Comparison of ENCODE assay signal across 29 cellular contexts in the genomic region with DNA sequence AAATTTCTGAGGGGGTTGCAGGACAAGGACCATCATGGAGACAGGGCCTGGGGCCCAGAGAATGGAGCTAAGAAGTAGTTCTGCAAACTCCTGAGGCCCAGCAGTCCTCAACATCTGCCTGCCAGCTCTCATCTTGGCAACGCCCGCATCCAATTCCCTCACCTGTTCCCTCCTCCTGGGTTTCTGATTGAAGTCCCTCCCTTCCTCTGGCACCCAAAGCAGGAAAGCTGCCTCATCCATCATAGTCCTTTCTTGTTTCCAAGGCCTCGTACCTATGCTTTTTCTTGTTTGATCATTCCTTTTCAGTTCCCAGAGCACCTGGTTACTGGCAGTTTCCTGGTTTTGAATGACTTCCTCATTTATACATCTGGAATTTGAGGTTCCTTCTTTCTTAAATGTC.
"Had no signal": no experiment of that assay in that cellular context is flagged by ENCODE, and none has a peak within 500 bp of the region (broad histone marks: within the 10 kb centered on the region; RNA-seq: fewer than 3 reads in every experiment).

No MANE protein-coding gene starts in this region.

- H3K36me3 ChIP-seq: ovary, right lobe of liver, sigmoid colon, stomach, thoracic aorta, thyroid gland, tibial nerve, upper lobe of left lung, vagina had no signal

- H3K4me1 Mint-ChIP-seq: naive thymus-derived CD8-positive, alpha-beta T cell; stimulated activated effector memory CD8-positive, alpha-beta T cell treated with anti-CD3 and anti-CD28 coated beads, Interleukin-12 subunit alpha, Interleukin-12 subunit beta, amount 100 ng/mL, for 72 hours; stimulated activated naive B cell treated with anti-CD40 and anti-IgM and Interleukin-4, amounts not matched to agents 10 μg/mL and 1 μg/mL and 100 μg/mL, for 72 hours had no signal

- H3K9ac ChIP-seq: parathyroid adenoma had no signal

- H3K4me3 Mint-ChIP-seq: naive thymus-derived CD8-positive, alpha-beta T cell; natural killer cell treated with Interleukin-12 subunit alpha and Interleukin-12 subunit beta and Interleukin-15 and Interleukin-18, amount 100 ng/mL, for 72 hours; nephron progenitor cell; neural crest cell; stimulated activated effector memory CD8-positive, alpha-beta T cell treated with anti-CD3 and anti-CD28 coated beads, Interleukin-12 subunit alpha, Interleukin-12 subunit beta, amount 100 ng/mL, for 72 hours; stimulated activated naive B cell treated with anti-CD40 and anti-IgM and Interleukin-4, amounts not matched to agents 10 μg/mL and 1 μg/mL and 100 μg/mL, for 72 hours; stimulated activated naive CD8-positive, alpha-beta T cell treated with anti-CD3 and anti-CD28 coated beads, Interleukin-15, Interleukin-2, amounts not matched to agents 100 ng/mL and 50 ng/mL, for 24 hours had no signal

- ATAC-seq: naive thymus-derived CD8-positive, alpha-beta T cell; natural killer cell treated with Interleukin-12 subunit alpha and Interleukin-12 subunit beta and Interleukin-15 and Interleukin-18, amount 100 ng/mL, for 72 hours; psoas muscle; right cardiac atrium; right lobe of liver; stimulated activated effector memory CD8-positive, alpha-beta T cell treated with anti-CD3 and anti-CD28 coated beads, Interleukin-12 subunit alpha, Interleukin-12 subunit beta, amount 100 ng/mL, for 72 hours; stimulated activated naive B cell treated with anti-CD40 and anti-IgM and Interleukin-4, amounts not matched to agents 10 μg/mL and 1 μg/mL and 100 μg/mL, for 72 hours had no signal

- H3K79me2 ChIP-seq: parathyroid adenoma had no signal

- H3K27me3 ChIP-seq: ovary, right lobe of liver, sigmoid colon, stomach, thyroid gland, tibial nerve, upper lobe of left lung, vagina had no signal

- H2AFZ ChIP-seq: parathyroid adenoma had no signal

- H3K4me1 ChIP-seq: parathyroid adenoma, psoas muscle, right lobe of liver, sigmoid colon, thyroid gland had no signal

- H3K4me3 ChIP-seq: ovary, psoas muscle, right lobe of liver, sigmoid colon, stomach, thoracic aorta, thyroid gland, tibial nerve, upper lobe of left lung, vagina had no signal

- H3K27ac ChIP-seq: ovary, parathyroid adenoma, psoas muscle, right lobe of liver, sigmoid colon, stomach, thoracic aorta, thyroid gland, tibial nerve, upper lobe of left lung, vagina had no signal

- DNase-seq: naive thymus-derived CD8-positive, alpha-beta T cell; nephron progenitor cell; occipital lobe; ovary; posterior cingulate gyrus; psoas muscle; right cardiac atrium; right lobe of liver; sigmoid colon; small intestine; stimulated activated CD4-positive, alpha-beta T cell treated with anti-CD3 and anti-CD28 coated beads, Interleukin-15, amount 100 ng/mL, for 24 hours; stimulated activated CD4-positive, alpha-beta T cell treated with anti-CD3 and anti-CD28 coated beads, Interleukin-2, amount 100 ng/mL, for 24 hours; stimulated activated CD4-positive, alpha-beta T cell treated with anti-CD3 and anti-CD28 coated beads, Interleukin-2, amount 100 ng/mL, for 48 hours; stimulated activated CD4-positive, alpha-beta T cell treated with anti-CD3 and anti-CD28 coated beads, Interleukin-4, amount 100 ng/mL, for 24 hours; stimulated activated naive B cell treated with anti-CD40 and anti-IgM and Interleukin-4, amounts not matched to agents 10 μg/mL and 1 μg/mL and 100 μg/mL, for 72 hours; stimulated activated naive CD4-positive, alpha-beta T cell treated with Interleukin-2 at 50 U/mL for 16 hours; stomach; thyroid gland; trophoblast cell; upper lobe of left lung had no signal

- H3K9me3 ChIP-seq: ovary, psoas muscle, right lobe of liver, sigmoid colon, stomach, thoracic aorta, thyroid gland, upper lobe of left lung, vagina had no signal

- H3K27ac Mint-ChIP-seq: naive thymus-derived CD8-positive, alpha-beta T cell; natural killer cell treated with Interleukin-12 subunit alpha and Interleukin-12 subunit beta and Interleukin-15 and Interleukin-18, amount 100 ng/mL, for 72 hours; nephron progenitor cell; progenitor cell of endocrine pancreas; stimulated activated effector memory CD8-positive, alpha-beta T cell treated with anti-CD3 and anti-CD28 coated beads, Interleukin-12 subunit alpha, Interleukin-12 subunit beta, amount 100 ng/mL, for 72 hours; stimulated activated naive B cell treated with anti-CD40 and anti-IgM and Interleukin-4, amounts not matched to agents 10 μg/mL and 1 μg/mL and 100 μg/mL, for 72 hours; stimulated activated naive CD8-positive, alpha-beta T cell treated with anti-CD3 and anti-CD28 coated beads, Interleukin-15, Interleukin-2, amounts not matched to agents 100 ng/mL and 50 ng/mL, for 24 hours had no signal

- H3K36me3 Mint-ChIP-seq: naive thymus-derived CD8-positive, alpha-beta T cell; natural killer cell treated with Interleukin-12 subunit alpha and Interleukin-12 subunit beta and Interleukin-15 and Interleukin-18, amount 100 ng/mL, for 72 hours; stimulated activated effector memory CD8-positive, alpha-beta T cell treated with anti-CD3 and anti-CD28 coated beads, Interleukin-12 subunit alpha, Interleukin-12 subunit beta, amount 100 ng/mL, for 72 hours; stimulated activated naive B cell treated with anti-CD40 and anti-IgM and Interleukin-4, amounts not matched to agents 10 μg/mL and 1 μg/mL and 100 μg/mL, for 72 hours had no signal
